Comparison of ENCODE assay signal across 1 cellular context in the genomic region with DNA sequence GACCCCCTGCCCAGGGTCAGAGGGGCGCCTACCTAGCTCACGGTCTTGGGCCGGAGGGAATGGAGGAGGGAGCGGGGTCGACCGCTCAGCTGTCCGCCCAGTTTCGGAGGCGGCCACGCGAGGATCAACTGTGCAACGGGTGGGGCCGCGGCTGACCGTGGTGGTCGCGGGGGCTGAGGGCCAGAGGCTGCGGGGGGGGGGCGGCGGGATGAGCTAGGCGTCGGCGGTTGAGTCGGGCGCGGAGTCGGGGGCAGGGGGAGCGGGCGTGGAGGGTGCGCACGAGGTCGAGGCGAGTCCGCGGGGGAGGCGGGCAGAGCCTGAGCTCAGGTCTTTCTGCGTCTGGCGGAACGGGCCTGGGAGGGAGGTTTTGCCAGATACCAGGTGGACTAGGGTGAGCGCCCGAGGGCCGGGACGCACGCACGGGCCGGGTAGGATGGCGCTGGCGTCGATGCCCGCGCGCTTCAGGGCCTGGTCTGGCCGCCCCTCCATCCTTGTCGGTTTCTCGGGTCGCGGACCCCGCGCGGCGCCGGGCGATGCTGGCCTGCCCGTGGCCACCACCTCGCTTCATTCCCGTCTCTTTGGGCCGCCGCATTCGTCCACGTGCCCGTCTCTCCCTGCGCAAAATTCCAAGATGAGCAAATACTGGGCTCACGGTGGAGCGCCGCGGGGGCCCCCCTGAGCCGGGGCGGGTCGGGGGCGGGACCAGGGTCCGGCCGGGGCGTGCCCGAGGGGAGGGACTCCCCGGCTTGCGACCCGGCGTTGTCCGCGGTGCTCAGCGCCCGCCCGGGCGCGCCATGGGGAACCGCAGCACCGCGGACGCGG.
TF ChIP-seq lines count a peak whose summit lies in the region.

TSS of gene DRD4 (plus strand) at position 759 of the 822 bp plus-strand sequence. CDS start at position 795, 36 bp downstream.

TF ChIP-seq in K562, 482 proteins besides CTCF, POLR2A, EP300 and RAD21 (continued from another document):
- no peak for TF ChIP-seq KDM5B (IDR thresholded peaks at IDR 0.05; ENCODE audit: insufficient replicate concordance, low read depth, low read length)
